Comparison of ENCODE assay signal across 1 cellular context in genomic region chr21:31351973-31352372, GRCh38.
TF ChIP-seq lines count a peak whose summit lies in the region.

No MANE protein-coding gene starts in this region.

TF ChIP-seq in SK-N-SH treated with all-trans-retinoic acid at 6 μM for 48 hours, 23 proteins besides CTCF, POLR2A, EP300 and RAD21 (continued from another document):
- TF ChIP-seq TOX (CRISPR knock-in tag; IDR thresholded peaks at IDR 0.05; ENCODE audit: borderline replicate concordance) (no peak), ISL1 (CRISPR knock-in tag; IDR thresholded peaks at IDR 0.05) (no peak), ZC3H10 (CRISPR knock-in tag; IDR thresholded peaks at IDR 0.05) (no peak)
